ENCODE assay signal across 24 cellular contexts in the genomic region with DNA sequence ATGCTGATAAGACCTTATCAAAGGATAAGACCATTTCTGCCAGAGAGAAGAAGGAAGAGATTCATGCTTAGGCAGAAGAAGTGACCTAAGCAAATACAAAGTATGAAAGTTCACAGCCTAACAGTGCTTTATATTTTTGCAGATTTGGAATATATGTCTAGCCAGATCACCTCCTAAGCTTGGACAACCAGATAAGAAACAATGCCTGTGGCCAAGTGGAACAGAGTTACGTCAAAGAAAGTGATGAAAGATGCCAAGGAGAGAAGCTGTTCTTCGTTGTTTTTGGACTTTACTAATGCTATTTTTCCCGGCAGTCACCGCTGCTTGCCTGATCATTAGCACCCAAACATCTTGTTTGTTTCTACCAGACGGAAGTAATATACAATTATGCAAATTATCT.
"Had no signal": no experiment of that assay in that cellular context is flagged by ENCODE, and none has a peak within 500 bp of the region (broad histone marks: within the 10 kb centered on the region; RNA-seq: fewer than 3 reads in every experiment).

No MANE protein-coding gene starts in this region.

- H3K36me3 ChIP-seq: neutrophil, pancreas, tibial artery had no signal

- DNase-seq: cortex of kidney; head of caudate nucleus; kidney; natural killer cell; pancreas; retina; stimulated activated CD4-positive, alpha-beta T cell treated with anti-CD3 and anti-CD28 coated beads, Interleukin-12 subunit alpha, Interleukin-12 subunit beta, amount 100 ng/mL, for 4 hours; stimulated activated CD4-positive, alpha-beta T cell treated with anti-CD3 and anti-CD28 coated beads, Interleukin-1b, Interleukin-23, amount 100 ng/mL, for 48 hours; stimulated activated CD4-positive, alpha-beta T cell treated with anti-CD3 and anti-CD28 coated beads, Interleukin-4, amount 100 ng/mL, for 1 hour; stimulated activated CD8-positive, alpha-beta memory T cell treated with anti-CD3 and anti-CD28 coated beads, Interleukin-4, amount 100 ng/mL, for 48 hours; stimulated activated naive CD4-positive, alpha-beta T cell; stimulated activated naive CD8-positive, alpha-beta T cell treated with anti-CD3 and anti-CD28 coated beads, Interleukin-15, amount 100 ng/mL, for 72 hours; tibial artery had no signal

- H3K4me1 Mint-ChIP-seq: memory B cell; natural killer cell; stimulated activated naive CD8-positive, alpha-beta T cell treated with anti-CD3 and anti-CD28 coated beads, Interleukin-15, amount 100 ng/mL, for 72 hours had no signal

- H3K9me3 Mint-ChIP-seq: neural crest cell; stimulated activated naive CD8-positive, alpha-beta T cell treated with anti-CD3 and anti-CD28 coated beads, Interleukin-15, amount 100 ng/mL, for 72 hours; type B pancreatic cell had no signal

- H3K27ac ChIP-seq: epithelial cell of prostate, neutrophil, pancreas had no signal

- H3K27me3 Mint-ChIP-seq: memory B cell had no signal

- H3K36me3 Mint-ChIP-seq: memory B cell, natural killer cell, type B pancreatic cell had no signal

- H3K4me2 ChIP-seq: smooth muscle cell had no signal

- H3K4me3 ChIP-seq: lung, pancreas, smooth muscle cell, tibial artery had no signal

- H3K27ac Mint-ChIP-seq: memory B cell; natural killer cell; stimulated activated naive CD8-positive, alpha-beta T cell treated with anti-CD3 and anti-CD28 coated beads, Interleukin-15, amount 100 ng/mL, for 72 hours; type B pancreatic cell had no signal

- ATAC-seq: esophagus mucosa; left lobe of liver; natural killer cell; pancreas; sciatic nerve; stimulated activated naive CD8-positive, alpha-beta T cell treated with anti-CD3 and anti-CD28 coated beads, Interleukin-15, amount 100 ng/mL, for 72 hours had no signal

- H3K4me3 Mint-ChIP-seq: memory B cell; natural killer cell; neural crest cell; stimulated activated naive CD8-positive, alpha-beta T cell treated with anti-CD3 and anti-CD28 coated beads, Interleukin-15, amount 100 ng/mL, for 72 hours; type B pancreatic cell had no signal

- H3K4me1 ChIP-seq: pancreas had no signal

- FAIRE-seq: frontal cortex, kidney, pancreas had no signal

- H3K9me3 ChIP-seq: neutrophil, pancreas, tibial artery had no signal

- H3K27me3 ChIP-seq: neutrophil, pancreas, tibial artery had no signal
